11 cellular contexts compared by ENCODE assay signal in the genomic region with DNA sequence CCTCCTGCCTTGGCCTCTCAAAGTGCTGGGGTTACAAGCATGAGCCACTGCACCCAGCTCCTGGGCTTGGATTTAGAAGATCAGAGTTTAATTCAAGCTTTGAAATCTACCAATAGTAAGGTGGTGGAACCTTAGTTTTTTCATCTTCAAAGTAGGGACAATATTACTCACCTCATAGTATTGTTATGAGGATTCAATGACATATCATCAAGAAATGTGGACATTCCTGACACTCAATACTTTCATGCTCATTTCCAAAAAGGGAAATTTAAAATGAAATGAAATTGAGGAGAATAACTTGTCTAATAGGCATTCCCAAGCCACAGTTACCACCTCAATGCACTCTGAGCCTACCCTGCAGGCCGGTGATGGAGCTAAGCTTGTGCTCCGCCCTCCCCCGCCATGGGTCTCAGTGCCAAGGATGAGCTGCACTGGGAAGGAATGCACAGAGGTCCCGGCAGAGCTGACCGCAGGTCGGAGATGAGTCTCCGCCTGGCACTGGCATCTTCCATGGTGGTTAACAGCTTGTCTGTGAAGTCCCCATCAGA. TPM values are rescaled to one million over a fixed set of nuclear protein-coding genes. Genes with fewer than 3 reads are reported as not detected.
A peak's percentile ranks its signal among the peaks of the same experiment; 100 is the strongest.
DNase-seq lines count a peak whose midpoint lies in the region; ATAC-seq and TF ChIP-seq lines count a peak whose summit lies in the region.
"Had no signal": no experiment of that assay in that cellular context is flagged by ENCODE, and none has a peak within 500 bp of the region (broad histone marks: within the 10 kb centered on the region; RNA-seq: fewer than 3 reads in every experiment).

No MANE protein-coding gene starts in this region.

- no peak overlapping the region for H3K27ac Mint-ChIP-seq in endodermal cell

- H3K36me3 Mint-ChIP-seq in endodermal cell (ENCODE audit: low read depth): no peaks in the 10 kb centered on the region

- peak; percentile 68 to 98 (median 98) for ATAC-seq in psoas muscle
- ATAC-seq: upper lobe of right lung had no signal

- peaks cover 3% of the 10 kb centered on the region for H3K9me3 Mint-ChIP-seq in endodermal cell

- no peak overlapping the region for H3K4me3 Mint-ChIP-seq in endodermal cell

- H3K9me3 ChIP-seq in psoas muscle: no peaks in the 10 kb centered on the region
- H3K9me3 ChIP-seq in endodermal cell (ENCODE audit: control insufficient read depth, low read length): no peaks in the 10 kb centered on the region
- H3K9me3 ChIP-seq: upper lobe of right lung had no signal

- H3K36me3 ChIP-seq in psoas muscle (ENCODE audit: insufficient read depth in 1 of 2, low read depth in 1 of 2): no peaks in the 10 kb centered on the region
- H3K36me3 ChIP-seq in endodermal cell (ENCODE audit: control insufficient read depth, insufficient read depth, low read length): no peaks in the 10 kb centered on the region
- H3K36me3 ChIP-seq: upper lobe of right lung had no signal

- TF ChIP-seq CTCF in epithelial cell of proximal tubule (conservative IDR thresholded peaks at IDR 0.05; ENCODE audit: low read depth, low read length): peak; percentile 8
- TF ChIP-seq CTCF in psoas muscle (IDR thresholded peaks at IDR 0.05): no peak
- TF ChIP-seq CTCF in GM20000 (IDR thresholded peaks at IDR 0.05; ENCODE audit: extremely low read depth, missing control alignments): no peak
- TF ChIP-seq CTCF in endodermal cell (conservative IDR thresholded peaks at IDR 0.05): no peak

- H3K4me1 Mint-ChIP-seq in endodermal cell: peaks cover 34% of the 10 kb centered on the region

- H3K4me3 ChIP-seq in epithelial cell of proximal tubule (ENCODE audit: low read depth, low read length) (no peak overlapping the region), psoas muscle (no peak overlapping the region), endodermal cell (ENCODE audit: low read length) (no peak overlapping the region)
- H3K4me3 ChIP-seq: upper lobe of right lung had no signal

- no peaks in the 10 kb centered on the region for H3K27me3 Mint-ChIP-seq in endodermal cell (ENCODE audit: insufficient read depth)

- no peaks in the 10 kb centered on the region for H3K27me3 ChIP-seq in psoas muscle (ENCODE audit: insufficient read depth in 3 of 3, low read length in 2 of 3)
- no peaks in the 10 kb centered on the region for H3K27me3 ChIP-seq in endodermal cell (ENCODE audit: control insufficient read depth, insufficient read depth, low read length, poor library complexity, severe bottlenecking)
- H3K27me3 ChIP-seq: upper lobe of right lung had no signal

- DNase-seq in GM04504 (ENCODE audit: low read depth): peak; percentile 85
- DNase-seq in RPMI7951 (ENCODE audit: low read depth): peak; percentile 97
- peak; percentile 71 for DNase-seq in epithelial cell of proximal tubule (ENCODE audit: low read depth)
- DNase-seq in psoas muscle: peak in 1 of 2 donors; percentile 71
- no peak for DNase-seq in GM20000 (ENCODE audit: low spot score)
- no peak for DNase-seq in endodermal cell
- DNase-seq in OCI-M2 (lab: John Stamatoyannopoulos, UW; ENCODE audit: unreplicated experiment): no peak
- DNase-seq in T-helper 2 cell: no peak
- DNase-seq: DMS153, KBM-7, upper lobe of right lung had no signal

- peaks cover 15% of the 10 kb centered on the region for H3K4me1 ChIP-seq in psoas muscle
- H3K4me1 ChIP-seq in endodermal cell (ENCODE audit: control insufficient read depth, insufficient read depth, low read length): peaks cover 8% of the 10 kb centered on the region

- WGBS in psoas muscle, 3 donors: 33 to 42% (median 38%) methylated on average over 7 of the region's 7 CpGs
- 95 to 97% methylated on average over 4 to 7 of the region's 7 CpGs for WGBS in endodermal cell (ENCODE audit: insufficient coverage in 1 of 2, insufficient read length in 1 of 2), 2 experiments

- intact Hi-C loops in psoas muscle (cut with DNase I): no loop called here

- no peak overlapping the region for H3K27ac ChIP-seq in psoas muscle
- no peak overlapping the region for H3K27ac ChIP-seq in endodermal cell (ENCODE audit: low read depth, low read length)
- H3K27ac ChIP-seq: upper lobe of right lung had no signal

- no peak overlapping the region for H3K9ac ChIP-seq in endodermal cell (ENCODE audit: extremely low read depth, low read length, poor library complexity, severe bottlenecking)

RNA-seq across cellular contexts. Expression of a gene that starts 56.5 kb away (rescaled TPM):
- 50.1 and 60.0 TPM in 2 replicates for total RNA-seq in RPMI7951 (2014; rRNA removed; shearing (Covaris generic))
- total RNA-seq in epithelial cell of proximal tubule: 64.2 and 74.8 TPM in 2 replicates
- total RNA-seq in psoas muscle: 10 to 100 TPM; 16.2 to 34.3 (median 21.1) TPM
- 10 to 100 TPM; 15.8 to 64.1 (median 16.5) TPM for polyA plus RNA-seq in psoas muscle
- total RNA-seq in endodermal cell: 10 to 100 TPM; 32.7 to 48.7 TPM
- 23.9 TPM for polyA plus RNA-seq in endodermal cell (2013, experiment 1 of 2)
- 30.7 TPM for polyA plus RNA-seq in endodermal cell (2013, experiment 2 of 2)

Comparison
In these comparisons a context has a peak if more than half of its experiments do, and no peak if none do; other contexts are left out.
1. DNase-seq: peak in GM04504 (single experiment), RPMI7951 (single experiment) and epithelial cell of proximal tubule (single experiment); none in GM20000 (single experiment), endodermal cell (single experiment), OCI-M2 (single experiment) and T-helper 2 cell (0 of 5).